ENCODE assay signal across 14 cellular contexts in genomic region chr2:85258194-85258605, GRCh38.
DNase-seq lines count a peak whose midpoint lies in the region; ATAC-seq, FAIRE-seq and TF ChIP-seq lines count a peak whose summit lies in the region.
"Had no signal": no experiment of that assay in that cellular context is flagged by ENCODE, and none has a peak within 500 bp of the region (broad histone marks: within the 10 kb centered on the region; RNA-seq: fewer than 3 reads in every experiment).

No MANE protein-coding gene starts in this region.

- ATAC-seq in Panc1 (no peak), HG03159 (IDR thresholded peaks at IDR 0.05; ENCODE audit: unreplicated experiment) (no peak), GM18517 (IDR thresholded peaks at IDR 0.05; ENCODE audit: unreplicated experiment) (no peak)
- ATAC-seq: CD8-positive, alpha-beta T cell; stimulated activated naive CD8-positive, alpha-beta T cell treated with anti-CD3 and anti-CD28 coated beads, Interleukin-15, amount 100 ng/mL, for 72 hours; T-cell had no signal

- H3K36me3 ChIP-seq in Panc1 (ENCODE audit: control insufficient read depth, insufficient read depth, low read length) (no peaks in the 10 kb centered on the region), endothelial cell of umbilical vein (ENCODE audit: control insufficient read depth in 2 of 2, extremely low read depth in 1 of 2, insufficient read depth in 2 of 2, low read length in 2 of 2) (no peaks in the 10 kb centered on the region), neuronal stem cell (replicated peaks in 1 of 2; ENCODE audit: control insufficient read depth in 2 of 2, insufficient read depth in 2 of 2, low read length in 2 of 2) (peaks cover 0 to 3% of the 10 kb centered on the region in 2 donors), tibial nerve (no peaks in the 10 kb centered on the region)

- dilution Hi-C loops in endothelial cell of umbilical vein (cut with MboI; ENCODE audit: extremely low pct_ligation_motif_present, low sequenced_read_pairs), result no loop called here

- H3K9me1 ChIP-seq in endothelial cell of umbilical vein (replicated peaks; ENCODE audit: control insufficient read depth, extremely low read depth, insufficient read depth, low read length), result no peaks in the 10 kb centered on the region

- in situ Hi-C loops in Panc1 (cut with HindIII; ENCODE audit: low pct_unique_long_range_greater_than_20kb, low sequenced_read_pairs), result no loop called here

- peak; percentile 56 for FAIRE-seq in endothelial cell of umbilical vein (lab: Jason Lieb, UNC)

- H3K4me2 ChIP-seq in endothelial cell of umbilical vein (ENCODE audit: insufficient read depth, low read length) (peak overlapping the region; percentile 63), neuronal stem cell (ENCODE audit: insufficient read depth, low read length, poor library complexity, severe bottlenecking) (no peak overlapping the region)

- CTCF ChIA-PET in Panc1 (lab: Charles Lee) (no interaction called here), endothelial cell of umbilical vein (lab: Charles Lee) (interaction anchor here (2.1 kb wide), 1 partner anchor 26 kb away, joined by 6 read pairs; no protein-coding TSS in a partner anchor)

- H2BK5ac ChIP-seq in neuronal stem cell (ENCODE audit: low read length), result no peak overlapping the region

- peak overlapping the region; percentile 67 for H2BK12ac ChIP-seq in neuronal stem cell (ENCODE audit: low read length)

- H3K4me1 ChIP-seq in Panc1 (ENCODE audit: control insufficient read depth, insufficient read depth, low read length) (peaks cover 79% of the 10 kb centered on the region), endothelial cell of umbilical vein (ENCODE audit: control insufficient read depth, extremely low read depth, insufficient read depth, low read length) (peaks cover 27% of the 10 kb centered on the region), neuronal stem cell (ENCODE audit: control insufficient read depth in 2 of 2, insufficient read depth in 1 of 2, low read depth in 1 of 2, low read length in 2 of 2) (peaks cover 51 to 53% of the 10 kb centered on the region in 2 donors), tibial nerve (peaks cover 0 to 71% (median 50%) of the 10 kb centered on the region in 4 donors)

- POLR2A ChIA-PET in Panc1 (lab: Charles Lee), result no interaction called here
- POLR2A ChIA-PET in endothelial cell of umbilical vein (lab: Charles Lee), result no interaction called here

- no peak overlapping the region for H2BK15ac ChIP-seq in neuronal stem cell (ENCODE audit: low read length)

- H3K4me3 ChIP-seq in Panc1 (ENCODE audit: low read depth in 2 of 2, low read length in 2 of 2) (no peak overlapping the region), endothelial cell of umbilical vein (replicated peaks in 1 of 3; ENCODE audit: insufficient read depth in 1 of 3, low read depth in 1 of 3, low read length in 3 of 3) (no peak overlapping the region), neuronal stem cell (ENCODE audit: low read length in 2 of 2) (no peak overlapping the region), tibial nerve (no peak overlapping the region)

- no CpG with 5 or more reads among the region's 6 CpGs for WGBS in neuronal stem cell (ENCODE audit: extremely low coverage in 2 of 2, insufficient read length in 2 of 2, insufficient replicate concordance in 1 of 2), 2 donors
- WGBS in tibial nerve, 2 donors, result 48 to 60% methylated on average over 6 of the region's 6 CpGs

- no peak overlapping the region for H3K4ac ChIP-seq in neuronal stem cell (ENCODE audit: low read length)

- BruUV-seq in Panc1 (replicated peaks; lab: Mats Ljungman, UMichigan) (no TSS peak), endothelial cell of umbilical vein (replicated peaks; lab: Mats Ljungman, UMichigan) (no TSS peak)

- H4K8ac ChIP-seq in neuronal stem cell (ENCODE audit: low read depth, low read length), result no peak overlapping the region

- no peak overlapping the region for H2BK120ac ChIP-seq in neuronal stem cell (ENCODE audit: low read depth, low read length)

- DNase-seq in Panc1 (ENCODE audit: low read depth, low spot score), result no peak
- DNase-seq in endothelial cell of umbilical vein (ENCODE audit: low read depth, low spot score), result no peak
- DNase-seq in neuronal stem cell (ENCODE audit: low spot score), result no peak
- no peak for DNase-seq in tibial nerve (ENCODE audit: low spot score in 2 of 2)
- no peak for DNase-seq in NCI-H2107 treated with DMSO at 0.1 percent for 48 hours (lab: John Stamatoyannopoulos, UW; ENCODE audit: unreplicated experiment)
- no peak for DNase-seq in cerebellar nuclear complex (lab: John Stamatoyannopoulos, UW)
- DNase-seq: activated CD4-positive, alpha-beta T cell treated with anti-CD3 and anti-CD28 coated beads for 4 hours; CD8-positive, alpha-beta T cell; MV-4-11; NCI-H2171 treated with DMSO at 0.1 percent for 48 hours; stimulated activated naive CD8-positive, alpha-beta T cell treated with anti-CD3 and anti-CD28 coated beads, Interleukin-15, amount 100 ng/mL, for 72 hours; T-cell had no signal

- intact Hi-C loops in Panc1 (cut with micrococcal nuclease; ENCODE audit: unreplicated experiment) (no loop called here), endothelial cell of umbilical vein (cut with micrococcal nuclease) (no loop called here)

- H3K27me3 ChIP-seq in Panc1 (ENCODE audit: control insufficient read depth, insufficient read depth, low read length), result no peaks in the 10 kb centered on the region
- no peaks in the 10 kb centered on the region for H3K27me3 ChIP-seq in endothelial cell of umbilical vein (ENCODE audit: control insufficient read depth in 2 of 2, insufficient read depth in 2 of 2, low read length in 2 of 2)
- H3K27me3 ChIP-seq in neuronal stem cell (ENCODE audit: control insufficient read depth in 3 of 3, insufficient read depth in 3 of 3, low read depth in 1 of 3, low read length in 3 of 3), result no peaks in the 10 kb centered on the region
- H3K27me3 ChIP-seq in tibial nerve, result no peaks in the 10 kb centered on the region

- H3K14ac ChIP-seq in neuronal stem cell (ENCODE audit: low read length), result no peak overlapping the region

- no peak overlapping the region for H3K9ac ChIP-seq in endothelial cell of umbilical vein (replicated peaks; ENCODE audit: extremely low read depth, insufficient read depth, low read length)
- H3K9ac ChIP-seq in neuronal stem cell (ENCODE audit: low read depth, low read length, poor library complexity), result no peak overlapping the region

- H2AFZ ChIP-seq in endothelial cell of umbilical vein (ENCODE audit: low read depth, low read length), result no peak overlapping the region
- no peak overlapping the region for H2AFZ ChIP-seq in neuronal stem cell (ENCODE audit: low read length)

- H3K9me3 ChIP-seq in Panc1 (ENCODE audit: control insufficient read depth, insufficient read depth, low read depth, low read length) (no peaks in the 10 kb centered on the region), endothelial cell of umbilical vein (replicated peaks; ENCODE audit: control insufficient read depth, insufficient read depth, low read length) (no peaks in the 10 kb centered on the region), neuronal stem cell (replicated peaks in 1 of 2; ENCODE audit: control insufficient read depth in 2 of 2, insufficient read depth in 1 of 2, low read depth in 1 of 2, low read length in 2 of 2) (no peaks in the 10 kb centered on the region), tibial nerve (no peaks in the 10 kb centered on the region)

- no peaks in the 10 kb centered on the region for H4K20me1 ChIP-seq in endothelial cell of umbilical vein (replicated peaks; ENCODE audit: control insufficient read depth, extremely low read depth, insufficient read depth, low read length)

- TF ChIP-seq EP300 in tibial nerve (IDR thresholded peaks at IDR 0.05), result no peak

- H3K18ac ChIP-seq in neuronal stem cell (ENCODE audit: low read length), result peak overlapping the region; percentile 22

- H3K23ac ChIP-seq in neuronal stem cell (ENCODE audit: low read depth, low read length, poor library complexity), result no peak overlapping the region

- H3K27ac ChIP-seq in Panc1 (ENCODE audit: low read length), result peak overlapping the region; percentile 93
- peak overlapping the region; percentile 55 for H3K27ac ChIP-seq in endothelial cell of umbilical vein (ENCODE audit: insufficient read depth, low read depth, low read length)
- H3K27ac ChIP-seq in neuronal stem cell (replicated peaks; ENCODE audit: low read length), result peak overlapping the region; percentile 74
- H3K27ac ChIP-seq in tibial nerve, result peak overlapping the region; percentile 42 to 81 (median 74)

- H2AK5ac ChIP-seq in neuronal stem cell (ENCODE audit: low read depth, low read length), result peak overlapping the region; percentile 28

- no peak overlapping the region for H4K91ac ChIP-seq in neuronal stem cell (ENCODE audit: low read depth, low read length, poor library complexity)

- TF ChIP-seq CTCF in Panc1 (IDR thresholded peaks at IDR 0.05) (no peak), endothelial cell of umbilical vein (IDR thresholded peaks at IDR 0.05; ENCODE audit: extremely low read depth in 1 of 2, insufficient read depth in 1 of 2, low read depth in 1 of 2, low read length in 2 of 2) (no peak), tibial nerve (IDR thresholded peaks at IDR 0.05) (no peak)

- peaks cover 2% of the 10 kb centered on the region for H3K79me1 ChIP-seq in neuronal stem cell (ENCODE audit: low read depth, low read length)

- no peaks in the 10 kb centered on the region for H3K79me2 ChIP-seq in endothelial cell of umbilical vein (ENCODE audit: control insufficient read depth, insufficient read depth, low read length)

- TF ChIP-seq POLR2A in endothelial cell of umbilical vein (IDR thresholded peaks at IDR 0.05; ENCODE audit: low read depth, low read length) (no peak), tibial nerve (IDR thresholded peaks at IDR 0.05) (no peak)

TF ChIP-seq in endothelial cell of umbilical vein, 7 proteins besides CTCF, POLR2A, EP300 and RAD21:
- TF ChIP-seq JUN (IDR thresholded peaks at IDR 0.05; ENCODE audit: borderline replicate concordance, insufficient read depth, insufficient read length, low read depth) (no peak), POLR2AphosphoS5 (IDR thresholded peaks at IDR 0.05; ENCODE audit: insufficient read depth, low read depth, low read length) (no peak), FOS (IDR thresholded peaks at IDR 0.05; ENCODE audit: borderline replicate concordance, insufficient read depth, low read length) (no peak), MAX (IDR thresholded peaks at IDR 0.05; ENCODE audit: insufficient read depth, insufficient read length) (no peak), MYC (IDR thresholded peaks at IDR 0.05; ENCODE audit: low read depth, low read length) (no peak), GATA2 (IDR thresholded peaks at IDR 0.05; ENCODE audit: insufficient read depth, insufficient read length, low read depth, low read length) (no peak), EZH2 (IDR thresholded peaks at IDR 0.05; ENCODE audit: borderline replicate concordance, low read depth, low read length, severe bottlenecking) (no peak)
